In the genomic region with DNA sequence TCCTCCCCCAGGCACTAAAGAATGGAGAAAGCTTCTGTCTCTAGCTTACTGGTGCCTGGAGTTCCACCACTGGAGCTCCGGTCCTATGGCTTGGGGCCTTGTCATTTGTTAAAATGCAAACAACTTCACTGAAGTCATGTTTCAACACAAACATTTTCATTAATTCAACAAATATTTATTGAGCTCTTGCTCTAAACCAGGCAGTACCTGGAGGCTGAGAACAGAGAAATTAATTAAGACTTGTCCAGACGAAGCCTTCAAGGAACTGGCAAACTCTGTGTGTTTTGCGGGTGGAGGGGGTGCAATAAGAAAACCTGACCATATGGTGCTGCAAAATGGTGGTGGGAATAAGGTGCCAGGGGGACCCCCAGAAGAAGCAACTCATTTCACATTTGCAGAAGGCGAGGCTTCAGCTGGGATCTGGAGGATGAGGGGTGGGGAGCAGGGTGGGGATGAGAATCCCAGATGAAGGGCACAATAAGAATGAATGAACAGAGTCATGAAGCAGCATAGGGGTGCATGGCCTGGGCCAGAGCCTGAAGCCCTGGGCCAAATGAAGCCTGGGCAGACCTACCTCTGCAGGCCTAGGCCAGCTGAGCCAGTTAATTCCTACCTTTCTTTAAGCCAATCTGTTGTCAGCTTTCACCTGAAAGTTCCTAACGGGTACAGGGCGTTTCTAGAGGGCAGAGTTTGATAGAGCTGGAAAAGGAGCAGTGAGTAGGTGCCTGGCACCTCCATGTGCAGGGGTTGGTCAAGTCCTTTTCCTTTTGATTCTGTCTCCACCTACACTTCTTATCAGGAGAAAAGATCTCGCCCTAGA, we compare ENCODE assay signal across 15 cellular contexts.
"Had no signal": no experiment of that assay in that cellular context is flagged by ENCODE, and none has a peak within 500 bp of the region (broad histone marks: within the 10 kb centered on the region; RNA-seq: fewer than 3 reads in every experiment).

No MANE protein-coding gene starts in this region.

- H3K27ac ChIP-seq: dorsolateral prefrontal cortex, foreskin keratinocyte, left lung, neural progenitor cell, parathyroid adenoma, tibial nerve, VCaP had no signal

- H3K9me3 ChIP-seq: left lung, tibial nerve had no signal

- H2AFZ ChIP-seq: neural progenitor cell, parathyroid adenoma had no signal

- H3K9me3 Mint-ChIP-seq: activated naive CD8-positive, alpha-beta T cell treated with anti-CD3 and anti-CD28 coated beads, Interleukin-2, amount 10 ng/mL, durations not matched to agents 7 days and 5 days; activated T-cell treated with anti-CD3 and anti-CD28 coated beads, Interleukin-2, amount 50 U/mL, for 4 hours; neural progenitor cell; stimulated activated effector memory CD8-positive, alpha-beta T cell treated with anti-CD3 and anti-CD28 coated beads, Interleukin-12 subunit alpha, Interleukin-12 subunit beta, amount 100 ng/mL, for 72 hours; T-cell had no signal

- H3K79me2 ChIP-seq: parathyroid adenoma had no signal

- DNase-seq: activated gamma-delta T cell treated with Interleukin-2 at 50 U/mL for 16 hours; activated naive CD8-positive, alpha-beta T cell treated with anti-CD3 and anti-CD28 coated beads, Interleukin-2, amount 10 ng/mL, durations not matched to agents 7 days and 5 days; activated T-cell treated with anti-CD3 and anti-CD28 coated beads, Interleukin-2, amount 50 U/mL, for 4 hours; dorsolateral prefrontal cortex; foreskin keratinocyte; left lung; right cardiac atrium; T1000 had no signal

- ATAC-seq: activated T-cell treated with anti-CD3 and anti-CD28 coated beads, Interleukin-2, amount 50 U/mL, for 4 hours; foreskin keratinocyte; left lung; right cardiac atrium; stimulated activated effector memory CD8-positive, alpha-beta T cell treated with anti-CD3 and anti-CD28 coated beads, Interleukin-12 subunit alpha, Interleukin-12 subunit beta, amount 100 ng/mL, for 72 hours; T-cell had no signal

- H3K9ac ChIP-seq: neural progenitor cell, parathyroid adenoma had no signal

- H3K4me1 Mint-ChIP-seq: activated naive CD8-positive, alpha-beta T cell treated with anti-CD3 and anti-CD28 coated beads, Interleukin-2, amount 10 ng/mL, durations not matched to agents 7 days and 5 days; neural progenitor cell; stimulated activated effector memory CD8-positive, alpha-beta T cell treated with anti-CD3 and anti-CD28 coated beads, Interleukin-12 subunit alpha, Interleukin-12 subunit beta, amount 100 ng/mL, for 72 hours; T-cell had no signal

- H3K4me2 ChIP-seq: neural progenitor cell, smooth muscle cell had no signal

- H3K4me1 ChIP-seq: left lung, neural progenitor cell, parathyroid adenoma, tibial nerve had no signal

- H3K36me3 ChIP-seq: left lung, neural progenitor cell, tibial nerve had no signal

- H3K4me3 Mint-ChIP-seq: activated naive CD8-positive, alpha-beta T cell treated with anti-CD3 and anti-CD28 coated beads, Interleukin-2, amount 10 ng/mL, durations not matched to agents 7 days and 5 days; activated T-cell treated with anti-CD3 and anti-CD28 coated beads, Interleukin-2, amount 50 U/mL, for 4 hours; neural progenitor cell; stimulated activated effector memory CD8-positive, alpha-beta T cell treated with anti-CD3 and anti-CD28 coated beads, Interleukin-12 subunit alpha, Interleukin-12 subunit beta, amount 100 ng/mL, for 72 hours; T-cell had no signal

- H3K4me3 ChIP-seq: dorsolateral prefrontal cortex, left lung, neural progenitor cell, smooth muscle cell, tibial nerve had no signal

- H3K27ac Mint-ChIP-seq: activated naive CD8-positive, alpha-beta T cell treated with anti-CD3 and anti-CD28 coated beads, Interleukin-2, amount 10 ng/mL, durations not matched to agents 7 days and 5 days; neural progenitor cell; stimulated activated effector memory CD8-positive, alpha-beta T cell treated with anti-CD3 and anti-CD28 coated beads, Interleukin-12 subunit alpha, Interleukin-12 subunit beta, amount 100 ng/mL, for 72 hours; T-cell had no signal

- H3K27me3 ChIP-seq: foreskin keratinocyte, neural progenitor cell, tibial nerve had no signal
